In the genomic region with DNA sequence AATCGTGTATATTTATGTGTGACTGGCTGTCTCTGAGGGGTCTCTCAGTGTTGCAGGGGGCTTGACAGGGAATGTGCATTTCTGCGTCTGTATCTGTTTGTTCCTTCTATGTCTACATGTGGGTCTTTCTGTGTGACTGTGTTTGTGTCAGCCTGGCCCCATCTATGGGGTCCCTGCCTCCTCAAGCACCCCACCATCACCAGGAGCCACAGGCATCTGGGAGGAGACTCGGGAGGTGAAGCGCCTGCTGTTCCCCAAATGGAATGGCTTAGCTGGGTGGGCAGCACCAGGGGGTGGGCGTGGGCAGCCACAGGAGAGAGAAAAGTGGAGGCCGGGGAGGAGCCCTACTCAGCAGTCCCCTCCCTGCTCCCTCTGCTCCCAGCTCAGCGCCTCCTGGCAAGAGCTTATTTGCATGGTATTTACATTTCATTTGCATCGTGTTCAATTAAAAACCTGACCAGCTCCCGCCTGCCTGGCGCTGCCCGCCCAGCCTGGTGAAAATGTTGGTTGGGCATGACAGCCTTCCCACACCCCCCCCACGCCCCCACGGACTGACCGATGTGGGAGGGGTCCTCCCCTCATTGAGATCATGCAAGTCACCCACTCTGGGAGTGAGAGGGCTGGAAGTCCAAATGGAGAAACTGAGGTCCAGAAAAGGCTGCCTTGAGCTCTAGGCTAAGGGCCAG, we compare ENCODE assay signal across 1 cellular context.
TF ChIP-seq lines count a peak whose summit lies in the region.

No MANE protein-coding gene starts in this region.

TF ChIP-seq in WTC11, 78 proteins besides CTCF, POLR2A, EP300 and RAD21 (continued from another document):
- TF ChIP-seq STAT6 (CRISPR knock-in tag; conservative IDR thresholded peaks at IDR 0.05; ENCODE audit: low read depth) (no peak), TEAD4 (CRISPR knock-in tag; IDR thresholded peaks at IDR 0.05) (no peak), HMGXB4 (CRISPR knock-in tag; IDR thresholded peaks at IDR 0.05) (no peak), ZNF232 (CRISPR knock-in tag; IDR thresholded peaks at IDR 0.05) (0 out of 2 replicates have a peak, but pooled peaks have one; percentile 58)
- TF ChIP-seq, protein P1, sequence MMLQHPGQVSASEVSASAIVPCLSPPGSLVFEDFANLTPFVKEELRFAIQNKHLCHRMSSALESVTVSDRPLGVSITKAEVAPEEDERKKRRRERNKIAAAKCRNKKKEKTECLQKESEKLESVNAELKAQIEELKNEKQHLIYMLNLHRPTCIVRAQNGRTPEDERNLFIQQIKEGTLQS (CRISPR knock-in tag; conservative IDR thresholded peaks at IDR 0.05): no peak
- TF ChIP-seq, protein P2, sequence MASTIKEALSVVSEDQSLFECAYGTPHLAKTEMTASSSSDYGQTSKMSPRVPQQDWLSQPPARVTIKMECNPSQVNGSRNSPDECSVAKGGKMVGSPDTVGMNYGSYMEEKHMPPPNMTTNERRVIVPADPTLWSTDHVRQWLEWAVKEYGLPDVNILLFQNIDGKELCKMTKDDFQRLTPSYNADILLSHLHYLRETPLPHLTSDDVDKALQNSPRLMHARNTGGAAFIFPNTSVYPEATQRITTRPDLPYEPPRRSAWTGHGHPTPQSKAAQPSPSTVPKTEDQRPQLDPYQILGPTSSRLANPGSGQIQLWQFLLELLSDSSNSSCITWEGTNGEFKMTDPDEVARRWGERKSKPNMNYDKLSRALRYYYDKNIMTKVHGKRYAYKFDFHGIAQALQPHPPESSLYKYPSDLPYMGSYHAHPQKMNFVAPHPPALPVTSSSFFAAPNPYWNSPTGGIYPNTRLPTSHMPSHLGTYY (CRISPR knock-in tag; IDR thresholded peaks at IDR 0.05): no peak
